In the genomic region with DNA sequence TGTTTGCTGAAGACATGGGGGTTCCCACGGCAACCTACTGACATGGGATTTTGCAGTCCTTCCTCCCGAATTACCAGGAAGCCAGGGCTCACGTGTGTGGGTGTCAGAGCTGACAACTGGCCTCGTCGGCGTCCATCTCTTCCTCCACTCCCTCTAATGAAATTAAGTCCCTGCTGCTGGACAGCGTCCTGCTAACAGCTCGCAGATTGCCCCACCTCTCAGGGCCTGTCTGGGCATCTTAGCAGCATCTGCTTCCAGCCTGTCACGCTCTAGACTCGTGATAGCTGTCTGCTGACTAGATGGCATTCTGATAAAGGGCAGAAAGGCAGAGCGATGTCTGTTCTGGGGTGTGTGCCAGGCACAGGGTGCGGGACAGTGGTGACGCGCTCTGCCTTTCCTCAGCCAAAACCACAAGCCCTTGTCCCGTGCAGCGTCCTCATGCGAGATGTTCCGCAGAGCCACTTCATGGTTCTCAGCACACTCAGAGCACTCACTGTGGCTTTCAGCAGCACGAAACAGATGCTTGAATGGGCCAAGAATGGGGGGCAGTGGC, we compare ENCODE assay signal across 8 cellular contexts.
DNase-seq lines count a peak whose midpoint lies in the region; ATAC-seq and TF ChIP-seq lines count a peak whose summit lies in the region.

No MANE protein-coding gene starts in this region.

- H3K4me3 ChIP-seq in lower leg skin (ENCODE audit: low read depth, poor library complexity, severe bottlenecking): no peak overlapping the region

- CTCF ChIA-PET in activated B cell treated with CpG ODN at 0.5 μM for 24 hours (lab: Charles Lee) (no interaction called here), HEK293T (lab: Yijun Ruan, JAX) (no interaction called here)

- no peak overlapping the region for H3K27ac Mint-ChIP-seq in activated B cell treated with CpG ODN at 0.5 μM for 24 hours

- peak; percentile 61 for ATAC-seq in HG02759 (IDR thresholded peaks at IDR 0.05; ENCODE audit: unreplicated experiment)
- ATAC-seq in activated B cell treated with CpG ODN at 0.5 μM for 24 hours (ENCODE audit: low read depth): peak; percentile 37

- intact Hi-C loops in activated B cell treated with CpG ODN at 0.5 μM for 24 hours (cut with micrococcal nuclease): no loop called here
- intact Hi-C loops in lower leg skin (cut with DNase I; ENCODE audit: low total_unique reads): no loop called here

- DNase-seq in activated B cell treated with CpG ODN at 0.5 μM for 24 hours: no peak
- DNase-seq in cerebellum (ENCODE audit: low spot score): peak; percentile 5
- peak; percentile 96 to 98 for DNase-seq in lower leg skin (ENCODE audit: low spot score in 2 of 2)
- peak; percentile 10 for DNase-seq in stimulated activated CD8-positive, alpha-beta memory T cell treated with anti-CD3 and anti-CD28 coated beads, Interleukin-15, amount 100 ng/mL, for 1 hour (ENCODE audit: low read depth)
- no peak for DNase-seq in cortex of kidney (lab: John Stamatoyannopoulos, UW)
- no peak for DNase-seq in HEK293T (ENCODE audit: extremely low spot score)
- no peak for DNase-seq in SKM-1 treated with dmso at 0.1 percent for 144 hours (lab: John Stamatoyannopoulos, UW; ENCODE audit: unreplicated experiment)

- no peak overlapping the region for H3K4me3 Mint-ChIP-seq in activated B cell treated with CpG ODN at 0.5 μM for 24 hours

- POLR2A ChIA-PET in activated B cell treated with CpG ODN at 0.5 μM for 24 hours (lab: Charles Lee) (no interaction called here), HEK293T (lab: Yijun Ruan, JAX) (no interaction called here)

- no peak for TF ChIP-seq POLR2A in lower leg skin (IDR thresholded peaks at IDR 0.05)

- no peaks in the 10 kb centered on the region for H3K36me3 Mint-ChIP-seq in activated B cell treated with CpG ODN at 0.5 μM for 24 hours (ENCODE audit: low read depth)

- H3K27me3 Mint-ChIP-seq in activated B cell treated with CpG ODN at 0.5 μM for 24 hours: peaks cover 32% of the 10 kb centered on the region

- peaks cover 4% of the 10 kb centered on the region for H3K9me3 Mint-ChIP-seq in activated B cell treated with CpG ODN at 0.5 μM for 24 hours

- TF ChIP-seq CTCF in activated B cell treated with CpG ODN at 0.5 μM for 24 hours (IDR thresholded peaks at IDR 0.05) (no peak), lower leg skin (IDR thresholded peaks at IDR 0.05) (no peak)

- WGBS in lower leg skin, 2 donors: 4 to 10% methylated on average over 17 to 19 of the region's 19 CpGs

- H3K4me1 Mint-ChIP-seq in activated B cell treated with CpG ODN at 0.5 μM for 24 hours: peaks cover 20% of the 10 kb centered on the region

TF ChIP-seq in HEK293T, 16 proteins besides CTCF, POLR2A, EP300 and RAD21:
- TF ChIP-seq FOXA1 (IDR thresholded peaks at IDR 0.05) (no peak), HDGF (IDR thresholded peaks at IDR 0.05; ENCODE audit: borderline replicate concordance) (no peak), FOXK2 (IDR thresholded peaks at IDR 0.05) (no peak), FOXM1 (IDR thresholded peaks at IDR 0.05; ENCODE audit: borderline replicate concordance) (no peak), ELF4 (IDR thresholded peaks at IDR 0.05) (no peak), L3MBTL2 (conservative IDR thresholded peaks at IDR 0.05) (no peak), LEF1 (IDR thresholded peaks at IDR 0.05; ENCODE audit: borderline replicate concordance) (no peak), BHLHE40 (IDR thresholded peaks at IDR 0.05; ENCODE audit: borderline replicate concordance) (no peak), CTBP1 (IDR thresholded peaks at IDR 0.05; ENCODE audit: borderline replicate concordance) (no peak), SUZ12 (IDR thresholded peaks at IDR 0.05) (no peak), TARDBP (IDR thresholded peaks at IDR 0.05) (no peak), ARNT (IDR thresholded peaks at IDR 0.05) (no peak), ZNF384 (IDR thresholded peaks at IDR 0.05) (no peak)
- TF ChIP-seq, protein P1, sequence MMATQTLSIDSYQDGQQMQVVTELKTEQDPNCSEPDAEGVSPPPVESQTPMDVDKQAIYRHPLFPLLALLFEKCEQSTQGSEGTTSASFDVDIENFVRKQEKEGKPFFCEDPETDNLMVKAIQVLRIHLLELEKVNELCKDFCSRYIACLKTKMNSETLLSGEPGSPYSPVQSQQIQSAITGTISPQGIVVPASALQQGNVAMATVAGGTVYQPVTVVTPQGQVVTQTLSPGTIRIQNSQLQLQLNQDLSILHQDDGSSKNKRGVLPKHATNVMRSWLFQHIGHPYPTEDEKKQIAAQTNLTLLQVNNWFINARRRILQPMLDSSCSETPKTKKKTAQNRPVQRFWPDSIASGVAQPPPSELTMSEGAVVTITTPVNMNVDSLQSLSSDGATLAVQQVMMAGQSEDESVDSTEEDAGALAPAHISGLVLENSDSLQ (IDR thresholded peaks at IDR 0.05): no peak

Comparison
In these comparisons a context has a peak if more than half of its experiments do, and no peak if none do; other contexts are left out.
1. DNase-seq: peak in cerebellum (single experiment), lower leg skin (2 of 2) and stimulated activated CD8-positive, alpha-beta memory T cell treated with anti-CD3 and anti-CD28 coated beads, Interleukin-15, amount 100 ng/mL, for 1 hour (single experiment); none in activated B cell treated with CpG ODN at 0.5 μM for 24 hours (single experiment), cortex of kidney (single experiment), HEK293T (single experiment) and SKM-1 treated with dmso at 0.1 percent for 144 hours (single experiment).